11 cellular contexts compared by ENCODE assay signal in genomic region chr3:3800685-3801509, GRCh38. TPM values are rescaled to one million over a fixed set of nuclear protein-coding genes. Genes with fewer than 3 reads are reported as not detected.
A peak's percentile ranks its signal among the peaks of the same experiment; 100 is the strongest.
DNase-seq lines count a peak whose midpoint lies in the region; ATAC-seq, FAIRE-seq and TF ChIP-seq lines count a peak whose summit lies in the region.
"Had no signal": no experiment of that assay in that cellular context is flagged by ENCODE, and none has a peak within 500 bp of the region (broad histone marks: within the 10 kb centered on the region; RNA-seq: fewer than 3 reads in every experiment).

No MANE protein-coding gene starts in this region.

- no peak for FAIRE-seq in GM12891 (lab: Jason Lieb, UNC)
- FAIRE-seq: islet of Langerhans had no signal

- H3K4me1 Mint-ChIP-seq in activated T-cell treated with anti-CD3 and anti-CD28 coated beads, Interleukin-2, amount 50 U/mL, for 24 hours (ENCODE audit: low read depth), result peaks cover 26% of the 10 kb centered on the region
- H3K4me1 Mint-ChIP-seq in endodermal cell, result peaks cover 49% of the 10 kb centered on the region

- no peak for TF ChIP-seq CTCF in endodermal cell (conservative IDR thresholded peaks at IDR 0.05)
- no peak for TF ChIP-seq CTCF in upper lobe of left lung (IDR thresholded peaks at IDR 0.05)

- TF ChIP-seq EP300 in upper lobe of left lung (IDR thresholded peaks at IDR 0.05), result no peak

- peaks cover 44% of the 10 kb centered on the region for H3K27me3 Mint-ChIP-seq in activated T-cell treated with anti-CD3 and anti-CD28 coated beads, Interleukin-2, amount 50 U/mL, for 24 hours
- H3K27me3 Mint-ChIP-seq in endodermal cell (ENCODE audit: insufficient read depth), result peaks cover 19% of the 10 kb centered on the region

- H3K27me3 ChIP-seq in endodermal cell (ENCODE audit: control insufficient read depth, insufficient read depth, low read length, poor library complexity, severe bottlenecking), result no peaks in the 10 kb centered on the region
- peaks cover 3 to 27% of the 10 kb centered on the region in 2 donors for H3K27me3 ChIP-seq in muscle layer of colon (ENCODE audit: control insufficient read depth in 1 of 2, insufficient read depth in 2 of 2, low read length in 2 of 2)
- H3K27me3 ChIP-seq in upper lobe of left lung, result no peaks in the 10 kb centered on the region

- DNase-seq in activated T-cell treated with anti-CD3 and anti-CD28 coated beads, Interleukin-2, amount 50 U/mL, for 24 hours, result peak; percentile 43
- DNase-seq in activated T-cell treated with anti-CD3 and anti-CD28 coated beads for 4 hours (no peak), endodermal cell (peak; percentile 70), upper lobe of left lung (peak; percentile 25 to 87), LoVo (ENCODE audit: low spot score) (no peak), NCI-H1092 (lab: John Stamatoyannopoulos, UW) (no peak), GM12891 (ENCODE audit: insufficient read length, low spot score) (no peak)
- DNase-seq: activated CD4-positive, alpha-beta T cell treated with anti-CD3 and anti-CD28 coated beads for 1 hour; AML-193 had no signal

- 0 to 1% methylated on average over 17 to 53 of the region's 53 CpGs for WGBS in endodermal cell (ENCODE audit: insufficient coverage in 1 of 2, insufficient read length in 1 of 2), 2 experiments
- WGBS in upper lobe of left lung, 2 donors, result 6 to 10% methylated on average over 20 to 36 of the region's 53 CpGs

- peak; percentile 53 to 59 for ATAC-seq in upper lobe of left lung (ENCODE audit: low FRiP score in 2 of 2)

- TF ChIP-seq POLR2A in upper lobe of left lung (IDR thresholded peaks at IDR 0.05), result no peak
- no peak for TF ChIP-seq POLR2A in GM12891 (IDR thresholded peaks at IDR 0.05; ENCODE audit: low read depth, low read length)

- H3K27ac ChIP-seq in endodermal cell (ENCODE audit: low read depth, low read length), result peak overlapping the region; percentile 98
- no peak overlapping the region for H3K27ac ChIP-seq in muscle layer of colon (ENCODE audit: low read depth, low read length)
- H3K27ac ChIP-seq in upper lobe of left lung, result no peak overlapping the region

- no peaks in the 10 kb centered on the region for H3K9me3 Mint-ChIP-seq in activated T-cell treated with anti-CD3 and anti-CD28 coated beads, Interleukin-2, amount 50 U/mL, for 24 hours
- H3K9me3 Mint-ChIP-seq in endodermal cell, result no peaks in the 10 kb centered on the region

- peak overlapping the region; percentile 80 for H3K4me3 Mint-ChIP-seq in activated T-cell treated with anti-CD3 and anti-CD28 coated beads, Interleukin-2, amount 50 U/mL, for 24 hours
- peak overlapping the region; percentile 95 for H3K4me3 Mint-ChIP-seq in endodermal cell

- H3K9ac ChIP-seq in endodermal cell (ENCODE audit: extremely low read depth, low read length, poor library complexity, severe bottlenecking), result peak overlapping the region; percentile 82
- no peak overlapping the region for H3K9ac ChIP-seq in muscle layer of colon (ENCODE audit: low read length)

- H3K36me3 ChIP-seq in endodermal cell (ENCODE audit: control insufficient read depth, insufficient read depth, low read length) (peaks cover 32% of the 10 kb centered on the region), muscle layer of colon (ENCODE audit: insufficient read depth, low read length) (no peaks in the 10 kb centered on the region), upper lobe of left lung (no peaks in the 10 kb centered on the region)

- peaks cover 2% of the 10 kb centered on the region for H3K9me3 ChIP-seq in endodermal cell (ENCODE audit: control insufficient read depth, low read length)
- H3K9me3 ChIP-seq in muscle layer of colon (ENCODE audit: low read length), result no peaks in the 10 kb centered on the region
- no peaks in the 10 kb centered on the region for H3K9me3 ChIP-seq in upper lobe of left lung

- peaks cover 9% of the 10 kb centered on the region for H3K4me1 ChIP-seq in endodermal cell (ENCODE audit: control insufficient read depth, insufficient read depth, low read length)
- peaks cover 11% of the 10 kb centered on the region for H3K4me1 ChIP-seq in muscle layer of colon (ENCODE audit: insufficient read depth, low read length)
- H3K4me1 ChIP-seq in upper lobe of left lung, result peaks cover 14 to 31% (median 21%) of the 10 kb centered on the region in 4 donors

- peak overlapping the region; percentile 98 for H3K4me3 ChIP-seq in endodermal cell (ENCODE audit: low read length)
- H3K4me3 ChIP-seq in muscle layer of colon (ENCODE audit: low read depth in 1 of 2, low read length in 2 of 2), result peak overlapping the region; percentile 45 to 47
- H3K4me3 ChIP-seq in upper lobe of left lung, result peak overlapping the region in 3 of 4 donors; percentile 52 to 68 (median 61)

- H3K27ac Mint-ChIP-seq in activated T-cell treated with anti-CD3 and anti-CD28 coated beads, Interleukin-2, amount 50 U/mL, for 24 hours, result no peak overlapping the region
- peak overlapping the region; percentile 80 for H3K27ac Mint-ChIP-seq in endodermal cell

- H3K36me3 Mint-ChIP-seq in activated T-cell treated with anti-CD3 and anti-CD28 coated beads, Interleukin-2, amount 50 U/mL, for 24 hours (ENCODE audit: low read depth), result no peaks in the 10 kb centered on the region
- peaks cover 40% of the 10 kb centered on the region for H3K36me3 Mint-ChIP-seq in endodermal cell (ENCODE audit: low read depth)

TF ChIP-seq in GM12891, 5 proteins besides CTCF, POLR2A, EP300 and RAD21:
- TF ChIP-seq POU2F2 (IDR thresholded peaks at IDR 0.05; ENCODE audit: low read depth, low read length) (no peak), TAF1 (IDR thresholded peaks at IDR 0.05; ENCODE audit: low read depth, low read length) (no peak), POLR2AphosphoS5 (IDR thresholded peaks at IDR 0.05; ENCODE audit: low read depth, low read length) (no peak), SPI1 (IDR thresholded peaks at IDR 0.05; ENCODE audit: low read depth, low read length) (no peak), PAX5 (IDR thresholded peaks at IDR 0.05; ENCODE audit: insufficient read depth, low read length, severe bottlenecking) (no peak)

RNA-seq across cellular contexts. Expression of gene LRRN1, which starts 1.7 kb away (rescaled TPM):
- total RNA-seq in endodermal cell, result 100 to 1,000 TPM; 109 to 222 TPM
- 193 TPM for polyA plus RNA-seq in endodermal cell (2013, experiment 1 of 2)
- polyA plus RNA-seq in endodermal cell (2013, experiment 2 of 2), result 168 TPM
- total RNA-seq in upper lobe of left lung, result 1 to 10 TPM; 1.0 to 4.8 (median 2.1) TPM
- polyA plus RNA-seq in GM12891 (2012; ENCODE audit: low read depth, missing spikeins), result not detected

Comparison
In these comparisons a context has a peak if more than half of its experiments do, and no peak if none do; other contexts are left out.
1. DNase-seq: peak in activated T-cell treated with anti-CD3 and anti-CD28 coated beads, Interleukin-2, amount 50 U/mL, for 24 hours (single experiment), endodermal cell (single experiment) and upper lobe of left lung (2 of 2); none in activated T-cell treated with anti-CD3 and anti-CD28 coated beads for 4 hours (single experiment), LoVo (single experiment), NCI-H1092 (single experiment) and GM12891 (single experiment).
2. H3K4me3 ChIP-seq: peak in every context shown above with its lines; median percentile 98 in endodermal cell; 61 in upper lobe of left lung; 46 in muscle layer of colon.
3. RNA of gene LRRN1, which starts 1.7 kb away (total RNA-seq): 109 to 222 TPM in endodermal cell; 1.0 to 4.8 TPM in upper lobe of left lung; every median in the first group is over 10 times any median in the second.